In the genomic region with DNA sequence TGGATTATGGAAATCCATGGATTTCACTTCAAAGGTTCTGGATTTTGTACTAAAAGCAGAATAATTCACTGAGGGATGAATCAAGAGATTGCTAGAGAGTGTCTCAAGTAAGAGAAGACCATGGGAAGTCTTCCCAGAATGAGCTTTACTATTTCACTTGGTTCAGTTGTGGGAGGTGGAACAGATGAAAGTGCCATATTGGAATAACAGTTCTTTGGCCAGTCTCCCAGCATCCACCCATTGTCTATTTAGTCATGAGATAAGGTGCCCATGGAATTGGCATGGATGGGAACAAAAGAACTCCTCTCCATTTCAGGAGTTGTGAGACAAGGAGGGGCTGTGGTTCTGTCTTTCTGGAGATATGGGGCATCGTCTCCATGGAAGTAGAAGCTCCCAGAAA, we compare ENCODE assay signal across 23 cellular contexts. TPM values are rescaled to one million over a fixed set of nuclear protein-coding genes. Genes with fewer than 3 reads are reported as not detected.
"Had no signal": no experiment of that assay in that cellular context is flagged by ENCODE, and none has a peak within 500 bp of the region (broad histone marks: within the 10 kb centered on the region; RNA-seq: fewer than 3 reads in every experiment).

No MANE protein-coding gene starts in this region.

- DNase-seq: Kasumi-1, MM.1S, NCI-H1092 treated with DMSO at 0.1 percent for 48 hours, NCI-H1436, NCI-H187, NCI-H2029, NCI-H2081 treated with DMSO at 0.1 percent for 48 hours, NCI-H2171, NCI-H226, NCI-H446, NCI-H510A, NCI-H524 treated with DMSO at 0.1 percent for 48 hours, NCI-H69, NCI-H774, Right ventricle myocardium superior, RPMI8226, SK-N-SH had no signal

- H3K4me3 ChIP-seq: K562 had no signal

- ATAC-seq: K562 had no signal

- H3K9me3 ChIP-seq: SK-N-SH had no signal

- H3K27ac ChIP-seq: HL-60, KMS-11 had no signal

RNA-seq across cellular contexts. Expression of gene CLEC3A, which starts 36.3 kb away (rescaled TPM):
- total RNA-seq: K562, M059J, Right ventricle myocardium superior, SK-MEL-5 had no signal
- polyA plus RNA-seq: IgD-negative memory B cell, K562 had no signal
